Comparison of ENCODE assay signal across 3 cellular contexts in genomic region chr2:94924999-94925398, GRCh38.
A peak's percentile ranks its signal among the peaks of the same experiment; 100 is the strongest.
TF ChIP-seq lines count a peak whose summit lies in the region.

No MANE protein-coding gene starts in this region.

TF ChIP-seq in GM23338, 12 proteins besides CTCF, POLR2A, EP300 and RAD21:
- TF ChIP-seq REST (IDR thresholded peaks at IDR 0.05; ENCODE audit: unreplicated experiment): peak; percentile 64

TF ChIP-seq in HEK293, 187 proteins besides CTCF, POLR2A, EP300 and RAD21:
- peak; percentile 90 for TF ChIP-seq REST (tag by site-specific recombination; IDR thresholded peaks at IDR 0.05)

TF ChIP-seq in SK-N-SH, 30 proteins besides CTCF, POLR2A, EP300 and RAD21:
- TF ChIP-seq REST (IDR thresholded peaks at IDR 0.05; ENCODE audit: low read depth, low read length): peak; percentile 72; the same call in 1 of the 2 replicates
